30 cellular contexts compared by ENCODE assay signal in genomic region chr3:139418144-139418543, GRCh38. TPM values are rescaled to one million over a fixed set of nuclear protein-coding genes. Genes with fewer than 3 reads are reported as not detected.
"Had no signal": no experiment of that assay in that cellular context is flagged by ENCODE, and none has a peak within 500 bp of the region (broad histone marks: within the 10 kb centered on the region; RNA-seq: fewer than 3 reads in every experiment).

No MANE protein-coding gene starts in this region.

- H3K27me3 ChIP-seq: Peyer's patch, SJSA1 had no signal

- DNase-seq: activated CD4-positive, alpha-beta T cell treated with anti-CD3 and anti-CD28 coated beads for 48 hours; activated CD4-positive, alpha-beta T cell treated with anti-CD3 and anti-CD28 coated beads, Interleukin-2, amount 50 U/mL, for 4 hours; activated CD4-positive, CD25-positive, alpha-beta regulatory T cell treated with anti-CD3 and anti-CD28 coated beads, Interleukin-2, amount 50 U/mL, for 72 hours; activated CD8-positive, alpha-beta memory T cell treated with anti-CD3 and anti-CD28 coated beads, Interleukin-2, amount 10 ng/mL, durations not matched to agents 7 days and 5 days; activated effector memory CD4-positive, alpha-beta T cell treated with Interleukin-2 at 50 U/mL for 16 hours; activated naive CD4-positive, alpha-beta T cell treated with Interleukin-2 at 50 U/mL for 16 hours; activated T-cell treated with anti-CD3 and anti-CD28 coated beads, Interleukin-2, amount 50 U/mL, for 24 hours; amygdala; cerebellar nuclear complex; KG1; MM.1S; NCI-H1105; NCI-H1436; NCI-H1694 treated with DMSO at 0.1 percent for 48 hours; NCI-H2029 treated with DMSO at 0.1 percent for 48 hours; NCI-H345; NCI-H510A; NCI-H526 treated with DMSO at 0.1 percent for 48 hours; NCI-H82; Peyer's patch; SHP77 had no signal

- H3K27ac ChIP-seq: Peyer's patch, RWPE1, SJSA1 had no signal

- FAIRE-seq: astrocyte had no signal

- ATAC-seq: activated CD8-positive, alpha-beta memory T cell treated with anti-CD3 and anti-CD28 coated beads, Interleukin-2, amount 10 ng/mL, durations not matched to agents 7 days and 5 days; SK-N-SH treated with all-trans-retinoic acid at 6 μM for 48 hours; WTC11 had no signal

- H3K36me3 ChIP-seq: Peyer's patch, SJSA1 had no signal

- H3K9me3 ChIP-seq: SJSA1 had no signal

- H3K4me3 ChIP-seq: Peyer's patch, SJSA1 had no signal

- H3K4me1 ChIP-seq: Peyer's patch, SJSA1 had no signal

RNA-seq across cellular contexts. Expression of gene RBP2, which starts 58.2 kb away (rescaled TPM):
- total RNA-seq: activated CD8-positive, alpha-beta memory T cell treated with anti-CD3 and anti-CD28 coated beads, Interleukin-2, amount 10 ng/mL, durations not matched to agents 7 days and 5 days; activated T-helper 1 cell treated with anti-CD3 and anti-CD28 coated beads, Interleukin-12 subunit alpha, Interleukin-12 subunit beta, Interleukin-2, Interleukin-4 antibody, amounts not matched to agents 30 ng/mL and 10 ng/mL and 1 ng/mL, durations not matched to agents 14 hours and 24 hours and 36 hours; astrocyte; cardiac septum; LHCN-M2; OCI-LY7; SJSA1; WTC11 had no signal
